26 cellular contexts compared by ENCODE assay signal in genomic region chrX:11164433-11164832, GRCh38.
"Had no signal": no experiment of that assay in that cellular context is flagged by ENCODE, and none has a peak within 500 bp of the region (broad histone marks: within the 10 kb centered on the region; RNA-seq: fewer than 3 reads in every experiment).

No MANE protein-coding gene starts in this region.

- H3K9me3 ChIP-seq: colonic mucosa, esophagus squamous epithelium, gastrocnemius medialis, left lung, lower lobe of right lung, mucosa of descending colon had no signal

- DNase-seq: colonic mucosa; cortex of kidney; effector CD8-positive, alpha-beta T cell; effector memory CD8-positive, alpha-beta T cell; endodermal cell; erythroblast; esophagus squamous epithelium; foreskin fibroblast; foreskin melanocyte; gastrocnemius medialis; glutamatergic neuron; head of caudate nucleus; hypothalamus; immature natural killer cell; islet precursor cell; kidney; kidney glomerular epithelial cell; left lung; lower lobe of right lung; mesenchymal stem cell; mucosa of descending colon; naive B cell had no signal

- H3K27me3 ChIP-seq: colonic mucosa, esophagus squamous epithelium, gastrocnemius medialis, hepatocyte had no signal

- H3K36me3 ChIP-seq: colonic mucosa, esophagus squamous epithelium, gastrocnemius medialis, left lung, lower lobe of right lung had no signal

- FAIRE-seq: endometrium, kidney had no signal

- ATAC-seq: effector memory CD8-positive, alpha-beta T cell; esophagus mucosa; gastrocnemius medialis; left lung; lower lobe of right lung; mucosa of descending colon had no signal

- H3K4me3 ChIP-seq: colonic mucosa, esophagus squamous epithelium, gastrocnemius medialis, hepatocyte, left lung, lower lobe of right lung, mucosa of descending colon had no signal

- H3K4me1 ChIP-seq: colonic mucosa, esophagus squamous epithelium, left lung, lower lobe of right lung had no signal

- H3K27ac ChIP-seq: colonic mucosa, epithelial cell of prostate, esophagus squamous epithelium, hepatocyte, left lung, lower lobe of right lung had no signal
